In the genomic region with DNA sequence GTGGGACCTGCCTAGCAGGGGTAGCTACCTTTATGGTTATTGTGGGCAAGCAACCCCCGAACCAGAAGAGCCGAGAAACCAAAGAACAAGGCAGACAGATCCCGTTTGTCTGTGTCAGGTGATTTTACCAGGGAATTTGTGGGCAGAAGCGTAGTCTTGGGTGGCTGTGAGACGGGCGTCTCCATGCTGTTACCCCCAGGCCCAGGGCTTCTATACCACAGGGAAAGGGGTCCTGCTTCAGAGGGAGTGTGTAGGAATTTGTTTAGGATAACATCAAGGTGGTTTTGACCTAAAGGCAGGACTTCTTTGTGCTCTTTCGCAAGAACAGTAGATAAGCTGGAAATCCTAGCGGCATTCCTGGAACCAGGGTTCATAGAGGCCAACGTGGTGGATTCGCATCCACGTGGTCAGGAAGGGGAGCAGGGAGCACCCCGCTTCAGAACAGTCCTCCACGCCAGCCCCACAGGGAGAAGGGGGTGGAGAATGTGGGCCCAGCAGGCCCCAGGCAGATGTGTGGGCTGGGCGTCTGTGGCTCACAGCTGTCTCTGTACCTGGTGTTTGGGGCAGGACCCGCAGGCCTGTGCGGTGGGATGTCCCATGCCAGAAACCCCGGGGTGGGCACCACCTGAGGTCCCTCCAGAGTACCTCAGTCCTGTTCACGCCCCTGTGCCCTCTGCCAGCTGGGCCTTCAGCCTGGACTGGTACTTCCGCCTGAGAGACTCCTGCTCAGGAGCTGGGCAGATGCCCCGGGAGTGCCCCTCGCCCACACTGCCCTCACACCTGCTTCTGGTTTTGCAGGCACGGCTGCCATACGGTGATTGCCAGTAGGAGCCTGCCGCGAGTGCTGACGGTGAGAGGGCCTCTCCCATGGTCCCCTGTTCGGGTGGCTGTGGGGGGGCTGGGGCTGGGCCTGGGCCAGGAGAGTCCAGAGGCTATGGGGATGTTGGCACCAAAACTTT, we compare ENCODE assay signal across 1 cellular context.
A peak's percentile ranks its signal among the peaks of the same experiment; 100 is the strongest.
TF ChIP-seq lines count a peak whose summit lies in the region.

No MANE protein-coding gene starts in this region.

TF ChIP-seq in HepG2, 621 proteins besides CTCF, POLR2A, EP300 and RAD21 (continued from another document and continues in another):
- TF ChIP-seq, protein P1, sequence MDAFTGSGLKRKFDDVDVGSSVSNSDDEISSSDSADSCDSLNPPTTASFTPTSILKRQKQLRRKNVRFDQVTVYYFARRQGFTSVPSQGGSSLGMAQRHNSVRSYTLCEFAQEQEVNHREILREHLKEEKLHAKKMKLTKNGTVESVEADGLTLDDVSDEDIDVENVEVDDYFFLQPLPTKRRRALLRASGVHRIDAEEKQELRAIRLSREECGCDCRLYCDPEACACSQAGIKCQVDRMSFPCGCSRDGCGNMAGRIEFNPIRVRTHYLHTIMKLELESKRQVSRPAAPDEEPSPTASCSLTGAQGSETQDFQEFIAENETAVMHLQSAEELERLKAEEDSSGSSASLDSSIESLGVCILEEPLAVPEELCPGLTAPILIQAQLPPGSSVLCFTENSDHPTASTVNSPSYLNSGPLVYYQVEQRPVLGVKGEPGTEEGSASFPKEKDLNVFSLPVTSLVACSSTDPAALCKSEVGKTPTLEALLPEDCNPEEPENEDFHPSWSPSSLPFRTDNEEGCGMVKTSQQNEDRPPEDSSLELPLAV (CRISPR knock-in tag; conservative IDR thresholded peaks at IDR 0.05; ENCODE audit: low read depth) = no peak
- TF ChIP-seq RBM22 (optimal IDR thresholded peaks at IDR 0.05; ENCODE audit: low read length) (peak; percentile 33), ZNF605 (CRISPR knock-in tag; IDR thresholded peaks at IDR 0.05) (peak; percentile 56; the same call in 1 of the 2 replicates), RAD51 (IDR thresholded peaks at IDR 0.05; ENCODE audit: borderline replicate concordance) (no peak), ZNF264 (CRISPR knock-in tag; IDR thresholded peaks at IDR 0.05) (no peak), HMG20A (CRISPR knock-in tag; IDR thresholded peaks at IDR 0.05; ENCODE audit: borderline replicate concordance) (peak; percentile 90), ZNF230 (CRISPR knock-in tag; IDR thresholded peaks at IDR 0.05) (peak; percentile 81; the same call in 1 of the 2 replicates), HOXA3 (CRISPR knock-in tag; IDR thresholded peaks at IDR 0.05) (peak; percentile 79; the same call in 1 of the 2 replicates), ZNF567 (CRISPR knock-in tag; IDR thresholded peaks at IDR 0.05; ENCODE audit: borderline replicate concordance) (peak; percentile 88), ZNF263 (CRISPR knock-in tag; IDR thresholded peaks at IDR 0.05) (peak; percentile 100), FOXM1 (CRISPR knock-in tag; IDR thresholded peaks at IDR 0.05) (no peak), ZNF652 (CRISPR knock-in tag; IDR thresholded peaks at IDR 0.05; ENCODE audit: borderline replicate concordance, low read depth) (no peak), YY1 (IDR thresholded peaks at IDR 0.05; ENCODE audit: insufficient read depth, insufficient replicate concordance, low read depth, low read length) (peak; percentile 10), MEIS1 (CRISPR knock-in tag; IDR thresholded peaks at IDR 0.05; ENCODE audit: borderline replicate concordance) (0 out of 2 replicates have a peak, but pooled peaks have one; percentile 56), TCF7L2 (IDR thresholded peaks at IDR 0.05; ENCODE audit: low read depth, low read length) (no peak), JUN (CRISPR knock-in tag; IDR thresholded peaks at IDR 0.05) (0 out of 2 replicates have a peak, but pooled peaks have one; percentile 30), PHF8 (CRISPR knock-in tag; IDR thresholded peaks at IDR 0.05) (peak; percentile 43; the same call in 1 of the 2 replicates), ZNF34 (CRISPR knock-in tag; IDR thresholded peaks at IDR 0.05; ENCODE audit: borderline replicate concordance) (0 out of 2 replicates have a peak, but pooled peaks have one; percentile 76), ZNF354B (CRISPR knock-in tag; IDR thresholded peaks at IDR 0.05) (0 out of 2 replicates have a peak, but pooled peaks have one; percentile 43), ELF1 (CRISPR knock-in tag; IDR thresholded peaks at IDR 0.05) (peak; percentile 71), ZNF550 (CRISPR knock-in tag; IDR thresholded peaks at IDR 0.05; ENCODE audit: borderline replicate concordance) (no peak; the same call in 1 of the 2 replicates), SRSF9 (IDR thresholded peaks at IDR 0.05; ENCODE audit: borderline replicate concordance, insufficient read depth, low read depth, low read length, poor library complexity, severe bottlenecking) (no peak), NR2C2 (CRISPR knock-in tag; IDR thresholded peaks at IDR 0.05; ENCODE audit: borderline replicate concordance) (peak; percentile 76), BRCA1 (CRISPR knock-in tag; IDR thresholded peaks at IDR 0.05) (no peak), ZNF616 (CRISPR knock-in tag; IDR thresholded peaks at IDR 0.05; ENCODE audit: low read depth) (no peak)
- TF ChIP-seq, protein P2, sequence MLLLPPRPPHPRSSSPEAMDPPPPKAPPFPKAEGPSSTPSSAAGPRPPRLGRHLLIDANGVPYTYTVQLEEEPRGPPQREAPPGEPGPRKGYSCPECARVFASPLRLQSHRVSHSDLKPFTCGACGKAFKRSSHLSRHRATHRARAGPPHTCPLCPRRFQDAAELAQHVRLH (CRISPR knock-in tag; IDR thresholded peaks at IDR 0.05; ENCODE audit: borderline replicate concordance, low read depth) = peak; percentile 93; the same call in 1 of the 2 replicates
- TF ChIP-seq, protein P3, sequence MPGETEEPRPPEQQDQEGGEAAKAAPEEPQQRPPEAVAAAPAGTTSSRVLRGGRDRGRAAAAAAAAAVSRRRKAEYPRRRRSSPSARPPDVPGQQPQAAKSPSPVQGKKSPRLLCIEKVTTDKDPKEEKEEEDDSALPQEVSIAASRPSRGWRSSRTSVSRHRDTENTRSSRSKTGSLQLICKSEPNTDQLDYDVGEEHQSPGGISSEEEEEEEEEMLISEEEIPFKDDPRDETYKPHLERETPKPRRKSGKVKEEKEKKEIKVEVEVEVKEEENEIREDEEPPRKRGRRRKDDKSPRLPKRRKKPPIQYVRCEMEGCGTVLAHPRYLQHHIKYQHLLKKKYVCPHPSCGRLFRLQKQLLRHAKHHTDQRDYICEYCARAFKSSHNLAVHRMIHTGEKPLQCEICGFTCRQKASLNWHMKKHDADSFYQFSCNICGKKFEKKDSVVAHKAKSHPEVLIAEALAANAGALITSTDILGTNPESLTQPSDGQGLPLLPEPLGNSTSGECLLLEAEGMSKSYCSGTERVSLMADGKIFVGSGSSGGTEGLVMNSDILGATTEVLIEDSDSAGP (CRISPR knock-in tag; IDR thresholded peaks at IDR 0.05; ENCODE audit: borderline replicate concordance) = peak; percentile 79
- TF ChIP-seq, protein P4, sequence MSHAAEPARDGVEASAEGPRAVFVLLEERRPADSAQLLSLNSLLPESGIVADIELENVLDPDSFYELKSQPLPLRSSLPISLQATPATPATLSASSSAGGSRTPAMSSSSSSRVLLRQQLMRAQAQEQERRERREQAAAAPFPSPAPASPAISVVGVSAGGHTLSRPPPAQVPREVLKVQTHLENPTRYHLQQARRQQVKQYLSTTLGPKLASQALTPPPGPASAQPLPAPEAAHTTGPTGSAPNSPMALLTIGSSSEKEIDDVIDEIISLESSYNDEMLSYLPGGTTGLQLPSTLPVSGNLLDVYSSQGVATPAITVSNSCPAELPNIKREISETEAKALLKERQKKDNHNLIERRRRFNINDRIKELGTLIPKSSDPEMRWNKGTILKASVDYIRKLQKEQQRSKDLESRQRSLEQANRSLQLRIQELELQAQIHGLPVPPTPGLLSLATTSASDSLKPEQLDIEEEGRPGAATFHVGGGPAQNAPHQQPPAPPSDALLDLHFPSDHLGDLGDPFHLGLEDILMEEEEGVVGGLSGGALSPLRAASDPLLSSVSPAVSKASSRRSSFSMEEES (CRISPR knock-in tag; IDR thresholded peaks at IDR 0.05) = peak; percentile 97
- TF ChIP-seq, protein P5, sequence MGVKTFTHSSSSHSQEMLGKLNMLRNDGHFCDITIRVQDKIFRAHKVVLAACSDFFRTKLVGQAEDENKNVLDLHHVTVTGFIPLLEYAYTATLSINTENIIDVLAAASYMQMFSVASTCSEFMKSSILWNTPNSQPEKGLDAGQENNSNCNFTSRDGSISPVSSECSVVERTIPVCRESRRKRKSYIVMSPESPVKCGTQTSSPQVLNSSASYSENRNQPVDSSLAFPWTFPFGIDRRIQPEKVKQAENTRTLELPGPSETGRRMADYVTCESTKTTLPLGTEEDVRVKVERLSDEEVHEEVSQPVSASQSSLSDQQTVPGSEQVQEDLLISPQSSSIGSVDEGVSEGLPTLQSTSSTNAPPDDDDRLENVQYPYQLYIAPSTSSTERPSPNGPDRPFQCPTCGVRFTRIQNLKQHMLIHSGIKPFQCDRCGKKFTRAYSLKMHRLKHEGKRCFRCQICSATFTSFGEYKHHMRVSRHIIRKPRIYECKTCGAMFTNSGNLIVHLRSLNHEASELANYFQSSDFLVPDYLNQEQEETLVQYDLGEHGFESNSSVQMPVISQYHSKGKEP (CRISPR knock-in tag; IDR thresholded peaks at IDR 0.05) = 0 out of 2 replicates have a peak, but pooled peaks have one; percentile 26
- TF ChIP-seq, protein P6, sequence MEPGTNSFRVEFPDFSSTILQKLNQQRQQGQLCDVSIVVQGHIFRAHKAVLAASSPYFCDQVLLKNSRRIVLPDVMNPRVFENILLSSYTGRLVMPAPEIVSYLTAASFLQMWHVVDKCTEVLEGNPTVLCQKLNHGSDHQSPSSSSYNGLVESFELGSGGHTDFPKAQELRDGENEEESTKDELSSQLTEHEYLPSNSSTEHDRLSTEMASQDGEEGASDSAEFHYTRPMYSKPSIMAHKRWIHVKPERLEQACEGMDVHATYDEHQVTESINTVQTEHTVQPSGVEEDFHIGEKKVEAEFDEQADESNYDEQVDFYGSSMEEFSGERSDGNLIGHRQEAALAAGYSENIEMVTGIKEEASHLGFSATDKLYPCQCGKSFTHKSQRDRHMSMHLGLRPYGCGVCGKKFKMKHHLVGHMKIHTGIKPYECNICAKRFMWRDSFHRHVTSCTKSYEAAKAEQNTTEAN (CRISPR knock-in tag; conservative IDR thresholded peaks at IDR 0.05) = 0 out of 2 replicates have a peak, but pooled peaks have one; percentile 65
- TF ChIP-seq, protein P7, sequence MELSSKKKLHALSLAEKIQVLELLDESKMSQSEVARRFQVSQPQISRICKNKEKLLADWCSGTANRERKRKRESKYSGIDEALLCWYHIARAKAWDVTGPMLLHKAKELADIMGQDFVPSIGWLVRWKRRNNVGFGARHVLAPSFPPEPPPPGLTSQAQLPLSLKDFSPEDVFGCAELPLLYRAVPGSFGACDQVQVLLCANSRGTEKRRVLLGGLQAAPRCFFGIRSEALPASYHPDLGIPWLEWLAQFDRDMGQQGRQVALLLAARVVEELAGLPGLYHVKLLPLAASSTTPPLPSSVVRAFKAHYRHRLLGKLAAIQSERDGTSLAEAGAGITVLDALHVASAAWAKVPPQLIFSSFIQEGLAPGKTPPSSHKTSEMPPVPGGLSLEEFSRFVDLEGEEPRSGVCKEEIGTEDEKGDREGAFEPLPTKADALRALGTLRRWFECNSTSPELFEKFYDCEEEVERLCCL (CRISPR knock-in tag; IDR thresholded peaks at IDR 0.05; ENCODE audit: borderline replicate concordance) = 0 out of 2 replicates have a peak, but pooled peaks have one; percentile 30
- TF ChIP-seq, protein P8, sequence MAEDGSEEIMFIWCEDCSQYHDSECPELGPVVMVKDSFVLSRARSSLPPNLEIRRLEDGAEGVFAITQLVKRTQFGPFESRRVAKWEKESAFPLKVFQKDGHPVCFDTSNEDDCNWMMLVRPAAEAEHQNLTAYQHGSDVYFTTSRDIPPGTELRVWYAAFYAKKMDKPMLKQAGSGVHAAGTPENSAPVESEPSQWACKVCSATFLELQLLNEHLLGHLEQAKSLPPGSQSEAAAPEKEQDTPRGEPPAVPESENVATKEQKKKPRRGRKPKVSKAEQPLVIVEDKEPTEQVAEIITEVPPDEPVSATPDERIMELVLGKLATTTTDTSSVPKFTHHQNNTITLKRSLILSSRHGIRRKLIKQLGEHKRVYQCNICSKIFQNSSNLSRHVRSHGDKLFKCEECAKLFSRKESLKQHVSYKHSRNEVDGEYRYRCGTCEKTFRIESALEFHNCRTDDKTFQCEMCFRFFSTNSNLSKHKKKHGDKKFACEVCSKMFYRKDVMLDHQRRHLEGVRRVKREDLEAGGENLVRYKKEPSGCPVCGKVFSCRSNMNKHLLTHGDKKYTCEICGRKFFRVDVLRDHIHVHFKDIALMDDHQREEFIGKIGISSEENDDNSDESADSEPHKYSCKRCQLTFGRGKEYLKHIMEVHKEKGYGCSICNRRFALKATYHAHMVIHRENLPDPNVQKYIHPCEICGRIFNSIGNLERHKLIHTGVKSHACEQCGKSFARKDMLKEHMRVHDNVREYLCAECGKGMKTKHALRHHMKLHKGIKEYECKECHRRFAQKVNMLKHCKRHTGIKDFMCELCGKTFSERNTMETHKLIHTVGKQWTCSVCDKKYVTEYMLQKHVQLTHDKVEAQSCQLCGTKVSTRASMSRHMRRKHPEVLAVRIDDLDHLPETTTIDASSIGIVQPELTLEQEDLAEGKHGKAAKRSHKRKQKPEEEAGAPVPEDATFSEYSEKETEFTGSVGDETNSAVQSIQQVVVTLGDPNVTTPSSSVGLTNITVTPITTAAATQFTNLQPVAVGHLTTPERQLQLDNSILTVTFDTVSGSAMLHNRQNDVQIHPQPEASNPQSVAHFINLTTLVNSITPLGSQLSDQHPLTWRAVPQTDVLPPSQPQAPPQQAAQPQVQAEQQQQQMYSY (CRISPR knock-in tag; IDR thresholded peaks at IDR 0.05) = no peak
